In genomic region chr20:62551408-62552323, GRCh38 we compare ENCODE assay signal across 2 cellular contexts.
TF ChIP-seq lines count a peak whose summit lies in the region.

No MANE protein-coding gene starts in this region.

TF ChIP-seq in HEK293, 187 proteins besides CTCF, POLR2A, EP300 and RAD21 (continued from another document):
- TF ChIP-seq PATZ1 (tag by site-specific recombination; IDR thresholded peaks at IDR 0.05) (0 out of 2 replicates have a peak, but pooled peaks have one; percentile 14), ZNF175 (tag by site-specific recombination; IDR thresholded peaks at IDR 0.05) (no peak), ZNF280D (tag by site-specific recombination; IDR thresholded peaks at IDR 0.05) (no peak), GLIS2 (tag by site-specific recombination; IDR thresholded peaks at IDR 0.05) (peak; percentile 51; the same call in 1 of the 2 replicates), ZBTB20 (tag by site-specific recombination; IDR thresholded peaks at IDR 0.05) (peak; percentile 88), GLIS1 (tag by site-specific recombination; IDR thresholded peaks at IDR 0.05) (peak; percentile 99)
TF ChIP-seq in HEK293: peak in this region for 4.

TF ChIP-seq in endothelial cell of umbilical vein, 7 proteins besides CTCF, POLR2A, EP300 and RAD21 (continued from another document):
- TF ChIP-seq MAX (IDR thresholded peaks at IDR 0.05; ENCODE audit: insufficient read depth, insufficient read length): no peak
